ENCODE assay signal across 1 cellular context in the genomic region with DNA sequence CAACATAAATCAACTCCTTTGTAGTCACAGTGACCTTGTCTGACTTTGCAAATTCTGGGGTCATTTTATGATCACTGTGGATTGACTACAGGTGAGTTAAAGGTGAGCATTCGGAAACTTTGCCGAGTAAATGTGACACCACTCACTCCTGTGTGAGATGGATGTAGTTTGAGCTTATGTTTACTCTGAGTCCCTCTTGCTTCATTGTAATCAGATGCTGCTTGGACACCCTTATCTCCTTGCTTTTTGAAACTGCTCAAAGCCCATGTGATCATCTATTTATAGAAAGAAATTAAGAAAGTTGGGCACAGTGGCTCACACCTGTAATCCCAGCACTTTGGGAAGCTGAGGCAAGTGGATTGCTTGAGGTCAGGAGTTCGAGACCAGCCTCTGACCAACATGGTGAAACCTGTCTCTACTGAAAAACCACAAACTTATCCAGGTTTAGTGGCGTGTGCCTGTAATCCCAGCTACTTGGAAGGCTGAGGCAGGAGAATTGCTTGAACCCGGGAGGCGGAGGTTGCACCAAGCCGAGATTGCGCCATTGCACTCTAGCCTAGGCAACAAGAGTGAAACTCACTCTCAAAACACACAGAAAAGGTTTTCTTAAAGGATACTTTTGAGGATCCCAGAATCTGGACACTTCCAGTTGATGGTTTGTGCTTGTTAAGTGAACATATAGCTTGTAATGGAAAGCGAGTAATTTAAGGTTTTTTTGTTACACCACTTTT.
TF ChIP-seq lines count a peak whose summit lies in the region.

No MANE protein-coding gene starts in this region.

TF ChIP-seq in HepG2, 621 proteins besides CTCF, POLR2A, EP300 and RAD21:
- TF ChIP-seq, protein P1, sequence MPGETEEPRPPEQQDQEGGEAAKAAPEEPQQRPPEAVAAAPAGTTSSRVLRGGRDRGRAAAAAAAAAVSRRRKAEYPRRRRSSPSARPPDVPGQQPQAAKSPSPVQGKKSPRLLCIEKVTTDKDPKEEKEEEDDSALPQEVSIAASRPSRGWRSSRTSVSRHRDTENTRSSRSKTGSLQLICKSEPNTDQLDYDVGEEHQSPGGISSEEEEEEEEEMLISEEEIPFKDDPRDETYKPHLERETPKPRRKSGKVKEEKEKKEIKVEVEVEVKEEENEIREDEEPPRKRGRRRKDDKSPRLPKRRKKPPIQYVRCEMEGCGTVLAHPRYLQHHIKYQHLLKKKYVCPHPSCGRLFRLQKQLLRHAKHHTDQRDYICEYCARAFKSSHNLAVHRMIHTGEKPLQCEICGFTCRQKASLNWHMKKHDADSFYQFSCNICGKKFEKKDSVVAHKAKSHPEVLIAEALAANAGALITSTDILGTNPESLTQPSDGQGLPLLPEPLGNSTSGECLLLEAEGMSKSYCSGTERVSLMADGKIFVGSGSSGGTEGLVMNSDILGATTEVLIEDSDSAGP (CRISPR knock-in tag; IDR thresholded peaks at IDR 0.05; ENCODE audit: borderline replicate concordance): 0 out of 2 replicates have a peak, but pooled peaks have one; percentile 12
- TF ChIP-seq ZNF850 (CRISPR knock-in tag; conservative IDR thresholded peaks at IDR 0.05) (no peak), YEATS2 (CRISPR knock-in tag; IDR thresholded peaks at IDR 0.05; ENCODE audit: borderline replicate concordance) (no peak), TOE1 (CRISPR knock-in tag; IDR thresholded peaks at IDR 0.05) (no peak), CEBPB (IDR thresholded peaks at IDR 0.05; ENCODE audit: borderline replicate concordance, low read depth, low read length) (peak; percentile 37; the same call in 1 of the 2 replicates), MEIS2 (CRISPR knock-in tag; IDR thresholded peaks at IDR 0.05) (0 out of 2 replicates have a peak, but pooled peaks have one; percentile 27), FOXA1 (IDR thresholded peaks at IDR 0.05) (no peak), FOXA1 (CRISPR knock-in tag; IDR thresholded peaks at IDR 0.05) (peak; percentile 33; the same call in 1 of the 2 replicates), HNF4G (IDR thresholded peaks at IDR 0.05; ENCODE audit: borderline replicate concordance, low read depth, low read length) (no peak), HNF4G (CRISPR knock-in tag; IDR thresholded peaks at IDR 0.05; ENCODE audit: borderline replicate concordance, low read depth) (no peak), NFE2L2 (IDR thresholded peaks at IDR 0.05; ENCODE audit: low read length) (no peak), SOX6 (IDR thresholded peaks at IDR 0.05) (no peak), SOX6 (CRISPR knock-in tag; IDR thresholded peaks at IDR 0.05) (0 out of 2 replicates have a peak, but pooled peaks have one; percentile 19), GATAD1 (CRISPR knock-in tag; IDR thresholded peaks at IDR 0.05) (no peak), NR2F2 (IDR thresholded peaks at IDR 0.05; ENCODE audit: borderline replicate concordance, low read depth) (0 out of 2 replicates have a peak, but pooled peaks have one; percentile 33), ZNF605 (CRISPR knock-in tag; IDR thresholded peaks at IDR 0.05) (no peak), ZNF235 (CRISPR knock-in tag; IDR thresholded peaks at IDR 0.05; ENCODE audit: borderline replicate concordance) (no peak), ZNF326 (CRISPR knock-in tag; IDR thresholded peaks at IDR 0.05; ENCODE audit: borderline replicate concordance) (no peak), ZEB1 (IDR thresholded peaks at IDR 0.05; ENCODE audit: insufficient replicate concordance, low read depth) (peak; percentile 79)
- TF ChIP-seq, protein P2, sequence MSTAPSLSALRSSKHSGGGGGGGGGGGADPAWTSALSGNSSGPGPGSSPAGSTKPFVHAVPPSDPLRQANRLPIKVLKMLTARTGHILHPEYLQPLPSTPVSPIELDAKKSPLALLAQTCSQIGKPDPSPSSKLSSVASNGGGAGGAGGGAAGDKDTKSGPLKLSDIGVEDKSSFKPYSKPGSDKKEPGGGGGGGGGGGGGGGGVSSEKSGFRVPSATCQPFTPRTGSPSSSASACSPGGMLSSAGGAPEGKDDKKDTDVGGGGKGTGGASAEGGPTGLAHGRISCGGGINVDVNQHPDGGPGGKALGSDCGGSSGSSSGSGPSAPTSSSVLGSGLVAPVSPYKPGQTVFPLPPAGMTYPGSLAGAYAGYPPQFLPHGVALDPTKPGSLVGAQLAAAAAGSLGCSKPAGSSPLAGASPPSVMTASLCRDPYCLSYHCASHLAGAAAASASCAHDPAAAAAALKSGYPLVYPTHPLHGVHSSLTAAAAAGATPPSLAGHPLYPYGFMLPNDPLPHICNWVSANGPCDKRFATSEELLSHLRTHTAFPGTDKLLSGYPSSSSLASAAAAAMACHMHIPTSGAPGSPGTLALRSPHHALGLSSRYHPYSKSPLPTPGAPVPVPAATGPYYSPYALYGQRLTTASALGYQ (CRISPR knock-in tag; IDR thresholded peaks at IDR 0.05): no peak
